In genomic region chr12:92404921-92405320, GRCh38 we compare ENCODE assay signal across 1 cellular context.
A peak's percentile ranks its signal among the peaks of the same experiment; 100 is the strongest.
TF ChIP-seq lines count a peak whose summit lies in the region.

No MANE protein-coding gene starts in this region.

TF ChIP-seq in K562, 482 proteins besides CTCF, POLR2A, EP300 and RAD21 (continued from another document and continues in another):
- no peak for TF ChIP-seq PBX2 (CRISPR knock-in tag; IDR thresholded peaks at IDR 0.05; ENCODE audit: low read depth)
- TF ChIP-seq PBX2 (tag; conservative IDR thresholded peaks at IDR 0.05; ENCODE audit: low read depth) = 0 out of 2 replicates have a peak, but pooled peaks have one; percentile 5
- TF ChIP-seq ZNF134 (CRISPR knock-in tag; conservative IDR thresholded peaks at IDR 0.05) = no peak
- no peak for TF ChIP-seq ZC3H8 (IDR thresholded peaks at IDR 0.05)
- TF ChIP-seq PURB (CRISPR knock-in tag; IDR thresholded peaks at IDR 0.05; ENCODE audit: low read depth) = no peak
- no peak for TF ChIP-seq SREBF2 (CRISPR knock-in tag; IDR thresholded peaks at IDR 0.05)
- peak; percentile 79 to 82 for TF ChIP-seq KDM1A (IDR thresholded peaks at IDR 0.05)
- no peak for TF ChIP-seq HNRNPK (IDR thresholded peaks at IDR 0.05; ENCODE audit: low read depth, low read length, poor library complexity, severe bottlenecking)
- no peak for TF ChIP-seq ZNF318 (IDR thresholded peaks at IDR 0.05; ENCODE audit: borderline replicate concordance in 1 of 2, low read depth in 1 of 2)
- TF ChIP-seq USF2 (CRISPR knock-in tag; IDR thresholded peaks at IDR 0.05) = no peak
- no peak for TF ChIP-seq GTF2B (IDR thresholded peaks at IDR 0.05; ENCODE audit: extremely low read depth, insufficient read length)
- no peak for TF ChIP-seq ZNF449 (CRISPR knock-in tag; IDR thresholded peaks at IDR 0.05)
- TF ChIP-seq RAD51 (IDR thresholded peaks at IDR 0.05; ENCODE audit: borderline replicate concordance, low read depth) = no peak
- no peak for TF ChIP-seq ZZZ3 (IDR thresholded peaks at IDR 0.05)
- peak; percentile 65 for TF ChIP-seq PKNOX1 (IDR thresholded peaks at IDR 0.05)
- 0 out of 2 replicates have a peak, but pooled peaks have one; percentile 13 for TF ChIP-seq ZBTB2 (IDR thresholded peaks at IDR 0.05)
- peak; percentile 76 for TF ChIP-seq MEF2D (tag; conservative IDR thresholded peaks at IDR 0.05; ENCODE audit: low read depth)
- TF ChIP-seq SMARCB1 (IDR thresholded peaks at IDR 0.05; ENCODE audit: insufficient read length, low read depth) = peak; percentile 33
- no peak for TF ChIP-seq SIX5 (IDR thresholded peaks at IDR 0.05; ENCODE audit: borderline replicate concordance in 1 of 2, insufficient read depth in 1 of 2, low read depth in 1 of 2, low read length in 2 of 2)
- peak; percentile 51; the same call in 1 of the 2 replicates for TF ChIP-seq ZNF644 (tag; IDR thresholded peaks at IDR 0.05; ENCODE audit: low read depth)
- TF ChIP-seq ZNF583 (CRISPR knock-in tag; IDR thresholded peaks at IDR 0.05) = no peak
- TF ChIP-seq TRIM24 (IDR thresholded peaks at IDR 0.05) = peak; percentile 94 to 96
- peak; percentile 65 for TF ChIP-seq LCOR (CRISPR knock-in tag; IDR thresholded peaks at IDR 0.05)
- peak; percentile 57 for TF ChIP-seq C11orf30 (IDR thresholded peaks at IDR 0.05; ENCODE audit: low read depth)
- peak in 1 of 2 experiments; percentile 83; a peak in 2 of 4 replicates for TF ChIP-seq HDAC1 (IDR thresholded peaks at IDR 0.05)
- peak; percentile 78; the same call in 1 of the 2 replicates for TF ChIP-seq CHAMP1 (IDR thresholded peaks at IDR 0.05)
- TF ChIP-seq ZNF511 (CRISPR knock-in tag; IDR thresholded peaks at IDR 0.05) = no peak
- TF ChIP-seq NKRF (IDR thresholded peaks at IDR 0.05; ENCODE audit: borderline replicate concordance) = no peak
- peak; percentile 95 for TF ChIP-seq HMBOX1 (IDR thresholded peaks at IDR 0.05)
- peak; percentile 72 for TF ChIP-seq MAFG (tag; conservative IDR thresholded peaks at IDR 0.05)
- TF ChIP-seq POU5F1 (IDR thresholded peaks at IDR 0.05; ENCODE audit: borderline replicate concordance, low read depth, low read length, partially characterized antibody) = no peak
- peak; percentile 61; the same call in 1 of the 2 replicates for TF ChIP-seq RNF2 (IDR thresholded peaks at IDR 0.05)
- no peak for TF ChIP-seq NR2C1 (IDR thresholded peaks at IDR 0.05)
- TF ChIP-seq NR2C1 (tag; IDR thresholded peaks at IDR 0.05) = 0 out of 2 replicates have a peak, but pooled peaks have one; percentile 19
